21 cellular contexts compared by ENCODE assay signal in genomic region chrX:2462780-2463179, GRCh38. TPM values are rescaled to one million over a fixed set of nuclear protein-coding genes. Genes with fewer than 3 reads are reported as not detected.
DNase-seq lines count a peak whose midpoint lies in the region; ATAC-seq and TF ChIP-seq lines count a peak whose summit lies in the region.
"Had no signal": no experiment of that assay in that cellular context is flagged by ENCODE, and none has a peak within 500 bp of the region (broad histone marks: within the 10 kb centered on the region; RNA-seq: fewer than 3 reads in every experiment).

No MANE protein-coding gene starts in this region.

- peaks cover 9 to 16% of the 10 kb centered on the region in 2 donors for H3K4me1 ChIP-seq in neuronal stem cell (ENCODE audit: control insufficient read depth in 2 of 2, insufficient read depth in 1 of 2, low read depth in 1 of 2, low read length in 2 of 2)

- no peak overlapping the region for H3K14ac ChIP-seq in neuronal stem cell (ENCODE audit: low read length)

- no peak overlapping the region for H3K4me3 ChIP-seq in neuronal stem cell (ENCODE audit: low read length in 2 of 2)
- no peak overlapping the region for H3K4me3 ChIP-seq in MG63

- H2BK5ac ChIP-seq in neuronal stem cell (ENCODE audit: low read length): no peak overlapping the region

- ATAC-seq in WTC11: peak; percentile 69
- ATAC-seq: HepG2, Right ventricle myocardium inferior had no signal

- H2BK120ac ChIP-seq in neuronal stem cell (ENCODE audit: low read depth, low read length): no peak overlapping the region

- peaks cover 43% of the 10 kb centered on the region for H3K9me3 Mint-ChIP-seq in WTC11
- H3K9me3 Mint-ChIP-seq: CD4-positive, alpha-beta T cell had no signal

- peaks cover 3% of the 10 kb centered on the region for H3K79me1 ChIP-seq in neuronal stem cell (ENCODE audit: low read depth, low read length)

- CTCF ChIA-PET in WTC11 (lab: Charles Lee): no interaction called here

- H4K91ac ChIP-seq in neuronal stem cell (ENCODE audit: low read depth, low read length, poor library complexity): no peak overlapping the region

- H2BK15ac ChIP-seq in neuronal stem cell (ENCODE audit: low read length): no peak overlapping the region

- H2BK12ac ChIP-seq in neuronal stem cell (ENCODE audit: low read length): no peak overlapping the region

- H3K27me3 ChIP-seq in neuronal stem cell (ENCODE audit: control insufficient read depth in 3 of 3, insufficient read depth in 3 of 3, low read depth in 1 of 3, low read length in 3 of 3) (no peaks in the 10 kb centered on the region), MG63 (no peaks in the 10 kb centered on the region)

- WGBS in neuronal stem cell (ENCODE audit: extremely low coverage in 2 of 2, insufficient read length in 2 of 2, insufficient replicate concordance in 1 of 2), 2 donors: no CpG with 5 or more reads among the region's 3 CpGs

- no peak overlapping the region for H3K4ac ChIP-seq in neuronal stem cell (ENCODE audit: low read length)

- H4K8ac ChIP-seq in neuronal stem cell (ENCODE audit: low read depth, low read length): no peak overlapping the region

- no peak overlapping the region for H3K4me3 Mint-ChIP-seq in WTC11
- H3K4me3 Mint-ChIP-seq: CD4-positive, alpha-beta T cell had no signal

- H3K27ac ChIP-seq in neuronal stem cell (replicated peaks; ENCODE audit: low read length): peak overlapping the region; percentile 27
- H3K27ac ChIP-seq: KMS-11 had no signal

- H3K4me1 Mint-ChIP-seq in WTC11: peaks cover 25% of the 10 kb centered on the region

- H3K27ac Mint-ChIP-seq in WTC11: peak overlapping the region; percentile 62
- H3K27ac Mint-ChIP-seq: CD4-positive, alpha-beta T cell had no signal

- no peak overlapping the region for H3K18ac ChIP-seq in neuronal stem cell (ENCODE audit: low read length)

- H2AK5ac ChIP-seq in neuronal stem cell (ENCODE audit: low read depth, low read length): no peak overlapping the region

- POLR2A ChIA-PET in WTC11 (lab: Charles Lee): no interaction called here

- no peak overlapping the region for H3K9ac ChIP-seq in neuronal stem cell (ENCODE audit: low read depth, low read length, poor library complexity)
- H3K9ac ChIP-seq: KMS-11 had no signal

- DNase-seq in COLO829 (ENCODE audit: low spot score): peak; percentile 34
- DNase-seq in WTC11 (ENCODE audit: low spot score): no peak
- DNase-seq in foreskin melanocyte: peak; percentile 68
- DNase-seq in neuronal stem cell (ENCODE audit: low spot score): no peak
- no peak for DNase-seq in MG63
- DNase-seq in ecto neural progenitor cell (ENCODE audit: low spot score): no peak
- no peak for DNase-seq in GM03348 (ENCODE audit: low spot score)
- no peak for DNase-seq in cerebellum (ENCODE audit: low spot score)
- DNase-seq: 8988T; Calu3; CD4-positive, alpha-beta T cell; DMS53; NCI-H1417; NCI-H187; NCI-H2107; NCI-H510A; NCI-H748 treated with DMSO at 0.1 percent for 48 hours; NK-92 treated with Interleukin-12 subunit alpha and Interleukin-12 subunit beta, amount 100 ng/mL, for 24 hours had no signal

- H3K36me3 Mint-ChIP-seq in WTC11: peaks cover 57% of the 10 kb centered on the region

- TF ChIP-seq CTCF in WTC11 (IDR thresholded peaks at IDR 0.05): no peak

- H3K23ac ChIP-seq in neuronal stem cell (ENCODE audit: low read depth, low read length, poor library complexity): no peak overlapping the region

- H2AFZ ChIP-seq in neuronal stem cell (ENCODE audit: low read length): no peak overlapping the region

- no peak overlapping the region for H3K4me2 ChIP-seq in neuronal stem cell (ENCODE audit: insufficient read depth, low read length, poor library complexity, severe bottlenecking)
- H3K4me2 ChIP-seq: KMS-11 had no signal

- H3K36me3 ChIP-seq in neuronal stem cell (replicated peaks in 1 of 2; ENCODE audit: control insufficient read depth in 2 of 2, insufficient read depth in 2 of 2, low read length in 2 of 2) (peaks cover 0 to 2% of the 10 kb centered on the region in 2 donors), MG63 (no peaks in the 10 kb centered on the region)

- H3K27me3 Mint-ChIP-seq in WTC11 (ENCODE audit: low read depth): no peaks in the 10 kb centered on the region
- H3K27me3 Mint-ChIP-seq: CD4-positive, alpha-beta T cell had no signal

- H3K9me3 ChIP-seq in neuronal stem cell (replicated peaks in 1 of 2; ENCODE audit: control insufficient read depth in 2 of 2, insufficient read depth in 1 of 2, low read depth in 1 of 2, low read length in 2 of 2): peaks cover 0 to 8% of the 10 kb centered on the region in 2 donors
- no peaks in the 10 kb centered on the region for H3K9me3 ChIP-seq in MG63

TF ChIP-seq in WTC11, 78 proteins besides CTCF, POLR2A, EP300 and RAD21:
- TF ChIP-seq SP1 (CRISPR knock-in tag; conservative IDR thresholded peaks at IDR 0.05) (0 out of 2 replicates have a peak, but pooled peaks have one; percentile 18), E2F1 (CRISPR knock-in tag; IDR thresholded peaks at IDR 0.05) (no peak), MAX (CRISPR knock-in tag; IDR thresholded peaks at IDR 0.05) (peak; percentile 38; the same call in 1 of the 2 replicates)

RNA-seq across cellular contexts. Expression of gene DHRSX, which starts 38.0 kb away (rescaled TPM):
- total RNA-seq in WTC11 (2021) (28.2 to 34.3 TPM (median 33.4 TPM) in 3 replicates), cerebellum (29.5 TPM)
- polyA plus RNA-seq in neuronal stem cell (2013, experiment 1 of 2): 24.5 TPM
- polyA plus RNA-seq in neuronal stem cell (2013, experiment 2 of 2): 24.6 TPM
- 18.6 and 30.3 TPM in 2 replicates for total RNA-seq in MG63 (2014; rRNA removed; shearing (Covaris generic); ENCODE audit: low replicate concordance)

RNA-seq across cellular contexts. Expression of gene ZBED1, which starts 38.0 kb away (rescaled TPM):
- total RNA-seq in WTC11 (2021): 45.1 to 49.2 TPM (median 47.3 TPM) in 3 replicates
- 19.2 TPM for polyA plus RNA-seq in neuronal stem cell (2013, experiment 1 of 2)
- 18.2 TPM for polyA plus RNA-seq in neuronal stem cell (2013, experiment 2 of 2)
- total RNA-seq in MG63 (2014; rRNA removed; shearing (Covaris generic); ENCODE audit: low replicate concordance): 58.1 and 59.7 TPM in 2 replicates
- total RNA-seq in cerebellum: 28.4 TPM

Comparison
In these comparisons a context has a peak if more than half of its experiments do, and no peak if none do; other contexts are left out.
1. DNase-seq: peak in COLO829 (single experiment) and foreskin melanocyte (single experiment); none in WTC11 (single experiment), neuronal stem cell (single experiment), MG63 (single experiment), ecto neural progenitor cell (single experiment), GM03348 (single experiment) and cerebellum (single experiment).